Comparison of ENCODE assay signal across 18 cellular contexts in genomic region chr3:190615607-190616006, GRCh38.
"Had no signal": no experiment of that assay in that cellular context is flagged by ENCODE, and none has a peak within 500 bp of the region (broad histone marks: within the 10 kb centered on the region; RNA-seq: fewer than 3 reads in every experiment).

No MANE protein-coding gene starts in this region.

- ATAC-seq: mucosa of descending colon; natural killer cell; SK-N-SH treated with all-trans-retinoic acid at 6 μM for 48 hours; stimulated activated naive CD8-positive, alpha-beta T cell treated with anti-CD3 and anti-CD28 coated beads, Interleukin-15, amount 100 ng/mL, for 72 hours; T-helper 17 cell had no signal

- H3K27me3 Mint-ChIP-seq: stimulated activated naive CD8-positive, alpha-beta T cell treated with anti-CD3 and anti-CD28 coated beads, Interleukin-15, amount 100 ng/mL, for 72 hours; T-helper 17 cell had no signal

- H3K36me3 Mint-ChIP-seq: natural killer cell had no signal

- H3K4me3 Mint-ChIP-seq: endodermal cell; natural killer cell; stimulated activated naive CD8-positive, alpha-beta T cell treated with anti-CD3 and anti-CD28 coated beads, Interleukin-15, amount 100 ng/mL, for 72 hours; T-helper 17 cell had no signal

- H3K27ac Mint-ChIP-seq: endodermal cell, natural killer cell had no signal

- H3K4me1 Mint-ChIP-seq: endodermal cell had no signal

- DNase-seq: activated CD4-positive, alpha-beta T cell treated with anti-CD3 and anti-CD28 coated beads, Interleukin-2, amount 50 U/mL, for 4 hours; activated CD4-positive, CD25-positive, alpha-beta regulatory T cell; activated naive CD4-positive, alpha-beta T cell treated with anti-CD3 and anti-CD28 coated beads, Interleukin-2, amount 50 U/mL, for 16 hours; brain microvascular endothelial cell; dermis blood vessel endothelial cell; endodermal cell; erythroblast; hippocampal formation; mammary epithelial cell; mucosa of descending colon; natural killer cell; nucleus accumbens; sigmoid colon; stimulated activated CD4-positive, alpha-beta T cell treated with anti-CD3 and anti-CD28 coated beads, Interleukin-2, amount 100 ng/mL, for 24 hours; stimulated activated naive CD8-positive, alpha-beta T cell treated with anti-CD3 and anti-CD28 coated beads, Interleukin-15, amount 100 ng/mL, for 72 hours; T-helper 17 cell; testis had no signal

- H3K9me3 Mint-ChIP-seq: endodermal cell, natural killer cell had no signal
